ENCODE assay signal across 7 cellular contexts in the genomic region with DNA sequence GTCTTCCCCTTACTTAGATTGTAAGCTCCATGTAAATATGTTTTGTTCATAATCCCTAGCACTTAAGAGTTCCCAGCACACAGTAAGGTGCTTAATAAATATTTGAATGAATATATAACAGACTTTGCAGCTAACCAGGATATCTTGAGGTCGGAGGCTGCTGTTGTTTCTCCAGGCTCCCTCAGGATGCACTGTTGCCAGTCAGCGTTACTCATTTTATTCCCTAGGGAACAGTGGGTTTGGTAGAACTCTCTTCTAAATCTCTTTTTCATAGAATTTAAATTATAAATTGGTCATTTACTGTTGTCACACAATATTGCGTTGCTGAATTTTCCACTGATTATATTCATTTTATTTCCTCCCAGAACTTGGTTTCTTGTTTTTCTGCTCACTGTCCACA. TPM values are rescaled to one million over a fixed set of nuclear protein-coding genes. Genes with fewer than 3 reads are reported as not detected.
DNase-seq lines count a peak whose midpoint lies in the region; ATAC-seq, FAIRE-seq and TF ChIP-seq lines count a peak whose summit lies in the region.

No MANE protein-coding gene starts in this region.

- TF ChIP-seq CTCF in HCT116 (IDR thresholded peaks at IDR 0.05 in 2 of 3, conservative IDR thresholded peaks at IDR 0.05 in 1 of 3; ENCODE audit: borderline replicate concordance in 1 of 3, insufficient read depth in 1 of 3, low read depth in 2 of 3, low read length in 2 of 3) (no peak), fibroblast of villous mesenchyme (IDR thresholded peaks at IDR 0.05; ENCODE audit: insufficient read depth, low read depth, low read length) (no peak)

- ATAC-seq in HCT116 (no peak), GM19452 (IDR thresholded peaks at IDR 0.05; ENCODE audit: unreplicated experiment) (no peak)
- no peak for ATAC-seq in stimulated activated effector memory CD8-positive, alpha-beta T cell treated with anti-CD3 and anti-CD28 coated beads, Interleukin-12 subunit alpha, Interleukin-12 subunit beta, amount 100 ng/mL, for 72 hours

- no peaks in the 10 kb centered on the region for H3K9me3 Mint-ChIP-seq in stimulated activated effector memory CD8-positive, alpha-beta T cell treated with anti-CD3 and anti-CD28 coated beads, Interleukin-12 subunit alpha, Interleukin-12 subunit beta, amount 100 ng/mL, for 72 hours

- H3K4me2 ChIP-seq in HCT116 (ENCODE audit: low read length): peak overlapping the region; percentile 85

- H3K4me3 ChIP-seq in HCT116 (replicated peaks in 1 of 2; ENCODE audit: low read depth in 1 of 2, low read length in 2 of 2): peak overlapping the region; percentile 69 to 71
- H3K4me3 ChIP-seq in fibroblast of villous mesenchyme (ENCODE audit: low read depth, low read length): peak overlapping the region; percentile 82

- BruUV-seq in HCT116 (replicated peaks; lab: Mats Ljungman, UMichigan): no TSS peak

- CTCF ChIA-PET in HCT116 (lab: Charles Lee): no interaction called here

- H3K4me1 Mint-ChIP-seq in stimulated activated effector memory CD8-positive, alpha-beta T cell treated with anti-CD3 and anti-CD28 coated beads, Interleukin-12 subunit alpha, Interleukin-12 subunit beta, amount 100 ng/mL, for 72 hours: peaks cover 10% of the 10 kb centered on the region

- H3K36me3 ChIP-seq in HCT116 (ENCODE audit: control insufficient read depth in 1 of 2, insufficient read depth in 2 of 2, low read length in 2 of 2): peaks cover 3 to 11% of the 10 kb centered on the region in 2 experiments; a peak in 2 of 4 replicates

- H2AFZ ChIP-seq in HCT116 (ENCODE audit: low read depth, low read length, poor library complexity, severe bottlenecking): peak overlapping the region; percentile 37

- RAD21 ChIA-PET in HCT116 (lab: Charles Lee; ENCODE audit: low non-redundant PET in 1 of 2, low total read pairs in 2 of 2, uncharacterized antibody in 2 of 2, unreplicated experiment in 2 of 2): no interaction called here

- POLR2A ChIA-PET in HCT116 (lab: Charles Lee): interaction anchor here (1.1 to 2.1 kb wide), 2 partner anchors 27 to 55 kb away, joined by 3 to 10 read pairs; partner anchors contain the start of gene NAT10

- DNase-seq in HCT116 (ENCODE audit: low read depth, low spot score) (no peak), T1000 (lab: John Stamatoyannopoulos, UW) (peak; percentile 39), fibroblast of villous mesenchyme (ENCODE audit: low read depth) (peak; percentile 16), AG08396 (ENCODE audit: low spot score) (no peak), H54 (ENCODE audit: insufficient read length, low spot score) (no peak)
- DNase-seq in stimulated activated effector memory CD8-positive, alpha-beta T cell treated with anti-CD3 and anti-CD28 coated beads, Interleukin-12 subunit alpha, Interleukin-12 subunit beta, amount 100 ng/mL, for 72 hours (ENCODE audit: low spot score in 2 of 2): no peak

- no peak for TF ChIP-seq POLR2A in HCT116 (IDR thresholded peaks at IDR 0.05; ENCODE audit: borderline replicate concordance, extremely low read depth, insufficient read depth, insufficient read length)
- TF ChIP-seq POLR2A in H54 (IDR thresholded peaks at IDR 0.05; ENCODE audit: low read depth, low read length): no peak

- H3K4me1 ChIP-seq in HCT116 (ENCODE audit: control insufficient read depth in 1 of 2, insufficient read depth in 2 of 2, low read length in 2 of 2): peaks cover 17 to 34% of the 10 kb centered on the region in 2 experiments; a peak in 3 of 4 replicates

- intact Hi-C loops in HCT116 (cut with micrococcal nuclease): loop anchor here (5.0 kb wide), 1 partner anchor 53 kb away; no protein-coding TSS in a partner anchor

- no peaks in the 10 kb centered on the region; the same call in 1 of the 2 replicates for H3K9me2 ChIP-seq in HCT116 (ENCODE audit: insufficient read depth)

- no peaks in the 10 kb centered on the region for H3K27me3 ChIP-seq in HCT116 (ENCODE audit: insufficient read depth, low read length)

- TF ChIP-seq RAD21 in HCT116 (IDR thresholded peaks at IDR 0.05; ENCODE audit: low read depth): no peak

- H3K27ac ChIP-seq in HCT116 (ENCODE audit: low read depth, low read length): peak overlapping the region; percentile 99

- peak overlapping the region; percentile 97 for H3K4me3 Mint-ChIP-seq in stimulated activated effector memory CD8-positive, alpha-beta T cell treated with anti-CD3 and anti-CD28 coated beads, Interleukin-12 subunit alpha, Interleukin-12 subunit beta, amount 100 ng/mL, for 72 hours

- H4K20me1 ChIP-seq in HCT116 (ENCODE audit: insufficient read depth): peaks cover 4% of the 10 kb centered on the region; the same call in 1 of the 2 replicates

- no peak for FAIRE-seq in H54 (lab: Jason Lieb, UNC)

- peak overlapping the region; percentile 99 for H3K27ac Mint-ChIP-seq in stimulated activated effector memory CD8-positive, alpha-beta T cell treated with anti-CD3 and anti-CD28 coated beads, Interleukin-12 subunit alpha, Interleukin-12 subunit beta, amount 100 ng/mL, for 72 hours

- H3K9me3 ChIP-seq in HCT116 (ENCODE audit: control insufficient read depth in 1 of 2, insufficient read depth in 1 of 2, low read depth in 1 of 2, low read length in 2 of 2): no peaks in the 10 kb centered on the region

- H3K36me3 Mint-ChIP-seq in stimulated activated effector memory CD8-positive, alpha-beta T cell treated with anti-CD3 and anti-CD28 coated beads, Interleukin-12 subunit alpha, Interleukin-12 subunit beta, amount 100 ng/mL, for 72 hours: peaks cover 31% of the 10 kb centered on the region

- H3K79me2 ChIP-seq in HCT116 (ENCODE audit: insufficient read depth, low read length): peaks cover 34% of the 10 kb centered on the region

- H3K9ac ChIP-seq in HCT116 (ENCODE audit: low read length): peak overlapping the region; percentile 77

TF ChIP-seq in HCT116, 20 proteins besides CTCF, POLR2A, EP300 and RAD21 (continues in another document):
- TF ChIP-seq EZH2 (IDR thresholded peaks at IDR 0.05) (no peak), SP1 (IDR thresholded peaks at IDR 0.05; ENCODE audit: low read depth) (no peak), CEBPB (IDR thresholded peaks at IDR 0.05; ENCODE audit: low read depth) (no peak), EZH2phosphoT487 (IDR thresholded peaks at IDR 0.05; ENCODE audit: borderline replicate concordance) (no peak), SRF (IDR thresholded peaks at IDR 0.05; ENCODE audit: low read depth) (no peak), SIN3A (IDR thresholded peaks at IDR 0.05; ENCODE audit: low read depth) (no peak), FOSL1 (IDR thresholded peaks at IDR 0.05; ENCODE audit: low read depth) (no peak), YY1 (IDR thresholded peaks at IDR 0.05; ENCODE audit: extremely low read depth, insufficient replicate concordance, low read depth, low read length) (no peak), CBX3 (IDR thresholded peaks at IDR 0.05; ENCODE audit: low read depth) (no peak), ZFX (IDR thresholded peaks at IDR 0.05) (no peak), ZBTB33 (IDR thresholded peaks at IDR 0.05; ENCODE audit: extremely low read depth, insufficient replicate concordance, low read length) (no peak), MAX (IDR thresholded peaks at IDR 0.05) (no peak), EGR1 (IDR thresholded peaks at IDR 0.05; ENCODE audit: low read depth) (no peak), JUND (IDR thresholded peaks at IDR 0.05) (no peak)
- TF ChIP-seq, protein P1, sequence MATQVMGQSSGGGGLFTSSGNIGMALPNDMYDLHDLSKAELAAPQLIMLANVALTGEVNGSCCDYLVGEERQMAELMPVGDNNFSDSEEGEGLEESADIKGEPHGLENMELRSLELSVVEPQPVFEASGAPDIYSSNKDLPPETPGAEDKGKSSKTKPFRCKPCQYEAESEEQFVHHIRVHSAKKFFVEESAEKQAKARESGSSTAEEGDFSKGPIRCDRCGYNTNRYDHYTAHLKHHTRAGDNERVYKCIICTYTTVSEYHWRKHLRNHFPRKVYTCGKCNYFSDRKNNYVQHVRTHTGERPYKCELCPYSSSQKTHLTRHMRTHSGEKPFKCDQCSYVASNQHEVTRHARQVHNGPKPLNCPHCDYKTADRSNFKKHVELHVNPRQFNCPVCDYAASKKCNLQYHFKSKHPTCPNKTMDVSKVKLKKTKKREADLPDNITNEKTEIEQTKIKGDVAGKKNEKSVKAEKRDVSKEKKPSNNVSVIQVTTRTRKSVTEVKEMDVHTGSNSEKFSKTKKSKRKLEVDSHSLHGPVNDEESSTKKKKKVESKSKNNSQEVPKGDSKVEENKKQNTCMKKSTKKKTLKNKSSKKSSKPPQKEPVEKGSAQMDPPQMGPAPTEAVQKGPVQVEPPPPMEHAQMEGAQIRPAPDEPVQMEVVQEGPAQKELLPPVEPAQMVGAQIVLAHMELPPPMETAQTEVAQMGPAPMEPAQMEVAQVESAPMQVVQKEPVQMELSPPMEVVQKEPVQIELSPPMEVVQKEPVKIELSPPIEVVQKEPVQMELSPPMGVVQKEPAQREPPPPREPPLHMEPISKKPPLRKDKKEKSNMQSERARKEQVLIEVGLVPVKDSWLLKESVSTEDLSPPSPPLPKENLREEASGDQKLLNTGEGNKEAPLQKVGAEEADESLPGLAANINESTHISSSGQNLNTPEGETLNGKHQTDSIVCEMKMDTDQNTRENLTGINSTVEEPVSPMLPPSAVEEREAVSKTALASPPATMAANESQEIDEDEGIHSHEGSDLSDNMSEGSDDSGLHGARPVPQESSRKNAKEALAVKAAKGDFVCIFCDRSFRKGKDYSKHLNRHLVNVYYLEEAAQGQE (IDR thresholded peaks at IDR 0.05; ENCODE audit: low read depth): no peak

RNA-seq across cellular contexts. Expression of gene CAPRIN1, which starts 1.0 kb away (rescaled TPM):
- 285 TPM for total RNA-seq in HCT116 (2021; ENCODE audit: unreplicated experiment)
- polyA plus RNA-seq in HCT116 (2012): 133 and 173 TPM in 2 replicates
- total RNA-seq in fibroblast of villous mesenchyme: 172 and 240 TPM in 2 replicates

RNA-seq across cellular contexts. Expression of gene NAT10, which starts 54.9 kb away (rescaled TPM):
- 101 TPM for total RNA-seq in HCT116 (2021; ENCODE audit: unreplicated experiment)
- polyA plus RNA-seq in HCT116 (2012): 66.4 and 80.0 TPM in 2 replicates
- 22.9 and 35.4 TPM in 2 replicates for total RNA-seq in fibroblast of villous mesenchyme

Comparison
In these comparisons a context has a peak if more than half of its experiments do, and no peak if none do; other contexts are left out.
1. DNase-seq: peak in T1000 (single experiment) and fibroblast of villous mesenchyme (single experiment); none in HCT116 (single experiment), stimulated activated effector memory CD8-positive, alpha-beta T cell treated with anti-CD3 and anti-CD28 coated beads, Interleukin-12 subunit alpha, Interleukin-12 subunit beta, amount 100 ng/mL, for 72 hours (0 of 2), AG08396 (single experiment) and H54 (single experiment).